ENCODE assay signal across 25 cellular contexts in genomic region chr11:10285148-10285802, GRCh38. TPM values are rescaled to one million over a fixed set of nuclear protein-coding genes. Genes with fewer than 3 reads are reported as not detected.
DNase-seq lines count a peak whose midpoint lies in the region; ATAC-seq, FAIRE-seq and TF ChIP-seq lines count a peak whose summit lies in the region.
"Had no signal": no experiment of that assay in that cellular context is flagged by ENCODE, and none has a peak within 500 bp of the region (broad histone marks: within the 10 kb centered on the region; RNA-seq: fewer than 3 reads in every experiment).

No MANE protein-coding gene starts in this region.

- H3K27ac Mint-ChIP-seq in MCF 10A (ENCODE audit: low read depth, unreplicated experiment) (peak overlapping the region; percentile 39), T-helper 17 cell (peak overlapping the region; percentile 14)
- H3K27ac Mint-ChIP-seq: activated CD4-positive, alpha-beta memory T cell treated with anti-CD3 and anti-CD28 coated beads, Interleukin-2, amount 10 ng/mL, durations not matched to agents 7 days and 5 days; CD8-positive, alpha-beta T cell; nephron; stimulated activated effector memory CD8-positive, alpha-beta T cell treated with anti-CD3 and anti-CD28 coated beads, Interleukin-12 subunit alpha, Interleukin-12 subunit beta, amount 100 ng/mL, for 72 hours had no signal

- POLR2A ChIA-PET in MCF 10A (lab: Yijun Ruan, JAX): interaction anchor here (1.7 to 6.8 kb wide), 2 partner anchors 8 to 18 kb away, joined by 8 to 57 read pairs; partner anchors contain the start of gene ADM
- POLR2A ChIA-PET in HepG2 (lab: Yijun Ruan, JAX): interaction anchor here (0.6 to 12.1 kb wide), 4 partner anchors 19 to 415 kb away, joined by 3 to 221 read pairs (median 4); partner anchors contain the start of gene ADM

- H3K27me3 ChIP-seq in breast epithelium (no peaks in the 10 kb centered on the region), HepG2 (ENCODE audit: control insufficient read depth in 1 of 2, insufficient read depth in 2 of 2, low read length in 2 of 2) (no peaks in the 10 kb centered on the region), upper lobe of right lung (no peaks in the 10 kb centered on the region)
- H3K27me3 ChIP-seq: adrenal gland, foreskin keratinocyte, sigmoid colon, SJSA1, testis had no signal

- H3K36me3 Mint-ChIP-seq in MCF 10A (ENCODE audit: insufficient read depth, unreplicated experiment): peaks cover 5% of the 10 kb centered on the region
- H3K36me3 Mint-ChIP-seq in T-helper 17 cell (ENCODE audit: low read depth): peaks cover 4% of the 10 kb centered on the region
- H3K36me3 Mint-ChIP-seq: CD8-positive, alpha-beta T cell; stimulated activated effector memory CD8-positive, alpha-beta T cell treated with anti-CD3 and anti-CD28 coated beads, Interleukin-12 subunit alpha, Interleukin-12 subunit beta, amount 100 ng/mL, for 72 hours had no signal

- H3K9me3 ChIP-seq in breast epithelium (no peaks in the 10 kb centered on the region), T-helper 17 cell (ENCODE audit: control insufficient read depth, low read length, poor library complexity, severe bottlenecking) (no peaks in the 10 kb centered on the region), HepG2 (ENCODE audit: low read length) (no peaks in the 10 kb centered on the region), upper lobe of right lung (no peaks in the 10 kb centered on the region)
- H3K9me3 ChIP-seq: adrenal gland, sigmoid colon, SJSA1, testis had no signal

- intact Hi-C loops in MCF 10A (cut with micrococcal nuclease) (no loop called here), breast epithelium (cut with DNase I; ENCODE audit: low total_unique reads) (no loop called here), HepG2 (cut with micrococcal nuclease; ENCODE audit: unreplicated experiment) (loop anchor here (5.0 kb wide), 1 partner anchor 522 kb away; the partner anchor contains the start of gene EIF4G2), upper lobe of right lung (cut with DNase I) (no loop called here)

- no peaks in the 10 kb centered on the region for H3K9me3 Mint-ChIP-seq in MCF 10A (ENCODE audit: unreplicated experiment)
- H3K9me3 Mint-ChIP-seq: activated CD4-positive, alpha-beta memory T cell treated with anti-CD3 and anti-CD28 coated beads, Interleukin-2, amount 10 ng/mL, durations not matched to agents 7 days and 5 days; CD8-positive, alpha-beta T cell; nephron; stimulated activated effector memory CD8-positive, alpha-beta T cell treated with anti-CD3 and anti-CD28 coated beads, Interleukin-12 subunit alpha, Interleukin-12 subunit beta, amount 100 ng/mL, for 72 hours had no signal

- no peak for DNase-seq in MCF 10A (ENCODE audit: unreplicated experiment)
- no peak for DNase-seq in breast epithelium (ENCODE audit: low spot score in 2 of 2)
- no peak for DNase-seq in T-helper 17 cell
- peak; percentile 87 for DNase-seq in HepG2 (ENCODE audit: low spot score)
- no peak for DNase-seq in upper lobe of right lung
- no peak for DNase-seq in cerebellar nuclear complex (lab: John Stamatoyannopoulos, UW)
- no peak for DNase-seq in NCI-H1048 (lab: John Stamatoyannopoulos, UW)
- DNase-seq: ACHN; activated CD4-positive, alpha-beta memory T cell treated with anti-CD3 and anti-CD28 coated beads, Interleukin-2, amount 10 ng/mL, durations not matched to agents 7 days and 5 days; activated T-cell treated with anti-CD3 and anti-CD28 coated beads, Interleukin-2, amount 50 U/mL, for 1 hour; adrenal gland; CD8-positive, alpha-beta T cell; dermis blood vessel endothelial cell; foreskin keratinocyte; GF-D8; hippocampal formation; NCI-H774; sigmoid colon; testis had no signal

- no peaks in the 10 kb centered on the region for H3K27me3 Mint-ChIP-seq in MCF 10A (ENCODE audit: insufficient read depth, unreplicated experiment)
- H3K27me3 Mint-ChIP-seq in T-helper 17 cell: peaks cover 12% of the 10 kb centered on the region

- in situ Hi-C loops in HepG2 (cut with HindIII; ENCODE audit: extremely low pct_ligation_motif_present, low pct_unique_long_range_greater_than_20kb): no loop called here

- no peak overlapping the region for H3K4me3 ChIP-seq in breast epithelium
- H3K4me3 ChIP-seq in HepG2 (replicated peaks in 1 of 3; ENCODE audit: insufficient read depth in 1 of 3, low read depth in 2 of 3, low read length in 3 of 3): peak overlapping the region in 1 of 3 experiments; percentile 28; a peak in 2 of 6 replicates
- no peak overlapping the region for H3K4me3 ChIP-seq in upper lobe of right lung
- H3K4me3 ChIP-seq: adrenal gland, sigmoid colon, SJSA1, testis had no signal

- BruUV-seq in MCF 10A (replicated peaks; lab: Mats Ljungman, UMichigan): no TSS peak
- no TSS peak for BruUV-seq in HepG2 (replicated peaks; lab: Mats Ljungman, UMichigan)

- WGBS in HepG2 (ENCODE audit: low lambda C conversion rate): 17% methylated on average over 4 of the region's 4 CpGs

- no peak for TF ChIP-seq CTCF in MCF 10A (IDR thresholded peaks at IDR 0.05; ENCODE audit: unreplicated experiment)
- no peak for TF ChIP-seq CTCF in breast epithelium (IDR thresholded peaks at IDR 0.05)
- no peak for TF ChIP-seq CTCF in HepG2 (CRISPR knock-in tag; IDR thresholded peaks at IDR 0.05)
- no peak for TF ChIP-seq CTCF in upper lobe of right lung (IDR thresholded peaks at IDR 0.05)

- no peak overlapping the region for H2AFZ ChIP-seq in HepG2 (ENCODE audit: low read length)

- H3K4me3 Mint-ChIP-seq in MCF 10A (ENCODE audit: unreplicated experiment): no peak overlapping the region
- H3K4me3 Mint-ChIP-seq in T-helper 17 cell: no peak overlapping the region
- H3K4me3 Mint-ChIP-seq: activated CD4-positive, alpha-beta memory T cell treated with anti-CD3 and anti-CD28 coated beads, Interleukin-2, amount 10 ng/mL, durations not matched to agents 7 days and 5 days; CD8-positive, alpha-beta T cell; nephron; stimulated activated effector memory CD8-positive, alpha-beta T cell treated with anti-CD3 and anti-CD28 coated beads, Interleukin-12 subunit alpha, Interleukin-12 subunit beta, amount 100 ng/mL, for 72 hours had no signal

- H3K4me2 ChIP-seq in HepG2 (ENCODE audit: low read depth, low read length): peak overlapping the region; percentile 66

- H3K27ac ChIP-seq in breast epithelium: no peak overlapping the region
- H3K27ac ChIP-seq in HepG2 (ENCODE audit: extremely low read length, insufficient read depth, low read length): peak overlapping the region; percentile 62
- no peak overlapping the region for H3K27ac ChIP-seq in upper lobe of right lung
- H3K27ac ChIP-seq: adrenal gland, foreskin keratinocyte, sigmoid colon, SJSA1, testis had no signal

- TF ChIP-seq RAD21 in HepG2 (CRISPR knock-in tag; IDR thresholded peaks at IDR 0.05): no peak

- CTCF ChIA-PET in MCF 10A (lab: Yijun Ruan, JAX): interaction anchor here (0.6 to 1.0 kb wide), 5 partner anchors 17 to 538 kb away, joined by 3 to 7 read pairs (median 3); no protein-coding TSS in a partner anchor
- CTCF ChIA-PET in HepG2 (lab: Yijun Ruan, JAX; ENCODE audit: low intra/inter-chr PET ratio, low total read pairs): no interaction called here

- no peak overlapping the region for H3K9ac ChIP-seq in HepG2 (ENCODE audit: insufficient read depth, low read depth, low read length)

- TF ChIP-seq POLR2A in breast epithelium (IDR thresholded peaks at IDR 0.05) (no peak), HepG2 (IDR thresholded peaks at IDR 0.05; ENCODE audit: insufficient read depth in 1 of 2, low read depth in 2 of 2, low read length in 2 of 2) (peak; percentile 58 to 85)

- peaks cover 19% of the 10 kb centered on the region for H3K4me1 Mint-ChIP-seq in MCF 10A (ENCODE audit: insufficient read depth, unreplicated experiment)
- peaks cover 16% of the 10 kb centered on the region for H3K4me1 Mint-ChIP-seq in T-helper 17 cell

- H3K79me2 ChIP-seq in HepG2 (ENCODE audit: insufficient read depth, low read length): peaks cover 59% of the 10 kb centered on the region

- H4K20me1 ChIP-seq in HepG2 (ENCODE audit: insufficient read depth, low read length): no peaks in the 10 kb centered on the region; the same call in 1 of the 2 replicates

- H3K4me1 ChIP-seq in breast epithelium: no peaks in the 10 kb centered on the region
- H3K4me1 ChIP-seq in HepG2 (ENCODE audit: insufficient read depth, low read length): peaks cover 81% of the 10 kb centered on the region
- peaks cover 29% of the 10 kb centered on the region for H3K4me1 ChIP-seq in upper lobe of right lung
- H3K4me1 ChIP-seq: foreskin keratinocyte, SJSA1, testis had no signal

- no peak for ATAC-seq in T-helper 17 cell
- peak; percentile 30 for ATAC-seq in HepG2
- peak; percentile 51 for ATAC-seq in upper lobe of right lung
- ATAC-seq in HG02642 (IDR thresholded peaks at IDR 0.05; ENCODE audit: poor library complexity, unreplicated experiment): no peak
- ATAC-seq: CD8-positive, alpha-beta T cell; foreskin keratinocyte; stimulated activated effector memory CD8-positive, alpha-beta T cell treated with anti-CD3 and anti-CD28 coated beads, Interleukin-12 subunit alpha, Interleukin-12 subunit beta, amount 100 ng/mL, for 72 hours had no signal

- H3K36me3 ChIP-seq in breast epithelium: no peaks in the 10 kb centered on the region
- peaks cover 0 to 2% of the 10 kb centered on the region in 2 experiments; a peak in 2 of 5 replicates for H3K36me3 ChIP-seq in HepG2 (replicated peaks in 1 of 2; ENCODE audit: control insufficient read depth in 1 of 2, insufficient read depth in 2 of 2, low read length in 2 of 2)
- H3K36me3 ChIP-seq in upper lobe of right lung: no peaks in the 10 kb centered on the region
- H3K36me3 ChIP-seq: adrenal gland, sigmoid colon had no signal

- peak; percentile 26 for FAIRE-seq in HepG2 (lab: Jason Lieb, UNC)
- FAIRE-seq: endothelial cell of umbilical vein, islet of Langerhans had no signal

- TF ChIP-seq EP300 in HepG2 (IDR thresholded peaks at IDR 0.05; ENCODE audit: low read depth in 2 of 2, low read length in 2 of 2): peak; percentile 51 to 79; a peak in 2 of 4 replicates
- TF ChIP-seq EP300 in HepG2 (CRISPR knock-in tag; IDR thresholded peaks at IDR 0.05; ENCODE audit: borderline replicate concordance): no peak

RNA-seq across cellular contexts. Expression of gene SBF2, which starts 8.7 kb away (rescaled TPM):
- total RNA-seq in MCF 10A (2022) (28.3 and 28.7 TPM in 2 replicates), breast epithelium (10 to 100 TPM; 74.8 to 91.9 (median 88.2) TPM), T-helper 17 cell (10 to 100 TPM; 15.5 to 23.1 TPM), HepG2 (2016; rRNA removed; fragmentation: Illumina TruSeq; extraction: Trizol) (24.0 and 29.9 TPM in 2 replicates), upper lobe of right lung (38.5 TPM)
- total RNA-seq in HepG2 (2016; cell fraction: cytosol; rRNA removed; fragmentation: Illumina TruSeq; extraction: Trizol; ENCODE audit: low read depth): 6.3 and 6.7 TPM in 2 replicates
- 22.0 and 29.2 TPM in 2 replicates for total RNA-seq in HepG2 (2016; cell fraction: insoluble cytoplasmic fraction; rRNA removed; fragmentation: Illumina TruSeq; extraction: Trizol)
- 11.3 and 12.9 TPM in 2 replicates for total RNA-seq in HepG2 (2016; cell fraction: membrane; rRNA removed; fragmentation: Illumina TruSeq; extraction: Trizol)
- 26.4 and 32.0 TPM in 2 replicates for total RNA-seq in HepG2 (2016; cell fraction: nucleus; rRNA removed; fragmentation: Illumina TruSeq; extraction: Trizol)
- 45.6 and 45.8 TPM in 2 replicates for polyA plus RNA-seq in HepG2 (2011; rRNA removed)
- 30.7 and 44.4 TPM in 2 replicates for polyA plus RNA-seq in HepG2 (2011; cell fraction: cytosol; rRNA removed)
- 31.7 and 32.8 TPM in 2 replicates for polyA plus RNA-seq in HepG2 (2011; cell fraction: nucleus; rRNA removed)
- polyA plus RNA-seq in HepG2 (2012): 23.2 and 27.6 TPM in 2 replicates
- polyA plus RNA-seq in HepG2 (2016; cell fraction: cytosol; fragmentation: Illumina TruSeq; extraction: Trizol; ENCODE audit: low read depth): 1.1 and 1.2 TPM in 2 replicates
- polyA plus RNA-seq in HepG2 (2016; cell fraction: insoluble cytoplasmic fraction; fragmentation: Illumina TruSeq; extraction: Trizol; ENCODE audit: low read depth): 20.9 and 24.0 TPM in 2 replicates
- polyA plus RNA-seq in HepG2 (2016; cell fraction: membrane; fragmentation: Illumina TruSeq; extraction: Trizol; ENCODE audit: low read depth): 3.6 and 5.5 TPM in 2 replicates
- polyA plus RNA-seq in HepG2 (2016; cell fraction: nucleus; fragmentation: Illumina TruSeq; extraction: Trizol; ENCODE audit: insufficient read depth, low read depth): 21.9 and 25.7 TPM in 2 replicates
- polyA minus RNA-seq in HepG2 (2011; rRNA and poly(A)+ RNA removed; ENCODE audit: low replicate concordance): 61.7 and 122 TPM in 2 replicates
- polyA minus RNA-seq in HepG2 (2011; cell fraction: cytosol; rRNA and poly(A)+ RNA removed): 38.2 and 59.0 TPM in 2 replicates
- 120 and 149 TPM in 2 replicates for polyA minus RNA-seq in HepG2 (2011; cell fraction: nucleus; rRNA and poly(A)+ RNA removed)

RNA-seq across cellular contexts. Expression of gene ADM, which starts 19.6 kb away (rescaled TPM):
- total RNA-seq in MCF 10A (2022) (8.7 and 10.6 TPM in 2 replicates), breast epithelium (100 to 1,000 TPM in 2 of 3 donors, 10 to 100 TPM in 1; 77.1 to 279 (median 252) TPM), T-helper 17 cell (1 to 10 TPM in 1 of 2 donors, under 1 TPM in 1; 0.68 to 2.0 TPM), HepG2 (2016; rRNA removed; fragmentation: Illumina TruSeq; extraction: Trizol) (4.3 and 10.7 TPM in 2 replicates), upper lobe of right lung (24.5 TPM)
- total RNA-seq in HepG2 (2016; cell fraction: cytosol; rRNA removed; fragmentation: Illumina TruSeq; extraction: Trizol; ENCODE audit: low read depth): 3.1 and 3.7 TPM in 2 replicates
- 3.1 and 10.5 TPM in 2 replicates for total RNA-seq in HepG2 (2016; cell fraction: insoluble cytoplasmic fraction; rRNA removed; fragmentation: Illumina TruSeq; extraction: Trizol)
- total RNA-seq in HepG2 (2016; cell fraction: membrane; rRNA removed; fragmentation: Illumina TruSeq; extraction: Trizol): 4.4 and 5.7 TPM in 2 replicates
- total RNA-seq in HepG2 (2016; cell fraction: nucleus; rRNA removed; fragmentation: Illumina TruSeq; extraction: Trizol): 9.8 and 17.4 TPM in 2 replicates
- 26.1 and 35.5 TPM in 2 replicates for polyA plus RNA-seq in HepG2 (2011; rRNA removed)
- polyA plus RNA-seq in HepG2 (2011; cell fraction: cytosol; rRNA removed): 35.7 and 40.9 TPM in 2 replicates
- polyA plus RNA-seq in HepG2 (2011; cell fraction: nucleus; rRNA removed): 35.9 and 47.6 TPM in 2 replicates
- polyA plus RNA-seq in HepG2 (2012): 18.1 and 31.9 TPM in 2 replicates
- 1.5 and 1.7 TPM in 2 replicates for polyA plus RNA-seq in HepG2 (2016; cell fraction: cytosol; fragmentation: Illumina TruSeq; extraction: Trizol; ENCODE audit: low read depth)
- 2.6 and 3.2 TPM in 2 replicates for polyA plus RNA-seq in HepG2 (2016; cell fraction: insoluble cytoplasmic fraction; fragmentation: Illumina TruSeq; extraction: Trizol; ENCODE audit: low read depth)
- polyA plus RNA-seq in HepG2 (2016; cell fraction: membrane; fragmentation: Illumina TruSeq; extraction: Trizol; ENCODE audit: low read depth): 1.6 and 2.2 TPM in 2 replicates
- polyA plus RNA-seq in HepG2 (2016; cell fraction: nucleus; fragmentation: Illumina TruSeq; extraction: Trizol; ENCODE audit: insufficient read depth, low read depth): 25.4 and 29.5 TPM in 2 replicates
- 67.2 and 67.7 TPM in 2 replicates for polyA minus RNA-seq in HepG2 (2011; rRNA and poly(A)+ RNA removed; ENCODE audit: low replicate concordance)
- 20.9 and 26.9 TPM in 2 replicates for polyA minus RNA-seq in HepG2 (2011; cell fraction: cytosol; rRNA and poly(A)+ RNA removed)
- polyA minus RNA-seq in HepG2 (2011; cell fraction: nucleus; rRNA and poly(A)+ RNA removed): 19.2 and 28.2 TPM in 2 replicates

Comparison
In these comparisons a context has a peak if more than half of its experiments do, and no peak if none do; other contexts are left out.
1. ATAC-seq: peak in HepG2 (single experiment) and upper lobe of right lung (single experiment); none in T-helper 17 cell (single experiment) and HG02642 (single experiment).